Comparison of ENCODE assay signal across 29 cellular contexts in genomic region chr2:100426384-100426720, GRCh38. TPM values are rescaled to one million over a fixed set of nuclear protein-coding genes. Genes with fewer than 3 reads are reported as not detected.
"Had no signal": no experiment of that assay in that cellular context is flagged by ENCODE, and none has a peak within 500 bp of the region (broad histone marks: within the 10 kb centered on the region; RNA-seq: fewer than 3 reads in every experiment).

No MANE protein-coding gene starts in this region.

- H2AFZ ChIP-seq: parathyroid adenoma had no signal

- H3K9me3 ChIP-seq: gastrocnemius medialis, lower lobe of right lung, sigmoid colon, testis, tibial artery had no signal

- H3K4me1 ChIP-seq: gastrocnemius medialis, lower lobe of right lung, parathyroid adenoma, testis had no signal

- H3K36me3 ChIP-seq: gastrocnemius medialis, lower lobe of right lung, sigmoid colon, tibial artery had no signal

- H3K4me3 ChIP-seq: coronary artery, gastrocnemius medialis, lower lobe of right lung, sigmoid colon, testis, tibial artery had no signal

- H3K27me3 ChIP-seq: gastrocnemius medialis, sigmoid colon, testis, tibial artery had no signal

- FAIRE-seq: keratinocyte had no signal

- H3K9ac ChIP-seq: parathyroid adenoma had no signal

- H3K9me3 Mint-ChIP-seq: natural killer cell, type B pancreatic cell had no signal

- DNase-seq: effector CD4-positive, alpha-beta T cell; foreskin fibroblast; gastrocnemius medialis; head of caudate nucleus; left ventricle myocardium superior; lower lobe of right lung; natural killer cell; sigmoid colon; stimulated activated CD4-positive, alpha-beta T cell treated with anti-CD3 and anti-CD28 coated beads, Interleukin-2, amount 100 ng/mL, for 24 hours; stimulated activated CD4-positive, alpha-beta T cell treated with anti-CD3 and anti-CD28 coated beads, Interleukin-4, amount 100 ng/mL, for 24 hours; stimulated activated naive CD8-positive, alpha-beta T cell treated with anti-CD3 and anti-CD28 coated beads, Interleukin-15, Interleukin-2, amounts not matched to agents 100 U/mL and 50 U/mL, for 24 hours; substantia nigra; testis; tibial artery had no signal

- H3K27ac ChIP-seq: coronary artery, gastrocnemius medialis, lower lobe of right lung, parathyroid adenoma, testis, tibial artery had no signal

- H3K36me3 Mint-ChIP-seq: natural killer cell; stimulated activated memory B cell treated with anti-CD40 and anti-IgM and Interleukin-4, amounts not matched to agents 10 μg/mL and 1 μg/mL and 100 μg/mL, for 72 hours; type B pancreatic cell had no signal

- H3K79me2 ChIP-seq: parathyroid adenoma had no signal

- ATAC-seq: gastrocnemius medialis; left ventricle myocardium superior; natural killer cell; stimulated activated memory B cell treated with anti-CD40 and anti-IgM and Interleukin-4, amounts not matched to agents 10 μg/mL and 1 μg/mL and 100 μg/mL, for 72 hours; stimulated activated naive CD8-positive, alpha-beta T cell treated with anti-CD3 and anti-CD28 coated beads, Interleukin-15, Interleukin-2, amounts not matched to agents 100 U/mL and 50 U/mL, for 24 hours had no signal

- H3K4me1 Mint-ChIP-seq: neural crest cell had no signal

- H3K27ac Mint-ChIP-seq: natural killer cell; progenitor cell of endocrine pancreas; stimulated activated memory B cell treated with anti-CD40 and anti-IgM and Interleukin-4, amounts not matched to agents 10 μg/mL and 1 μg/mL and 100 μg/mL, for 72 hours; type B pancreatic cell had no signal

- H3K4me3 Mint-ChIP-seq: natural killer cell; neural crest cell; stimulated activated memory B cell treated with anti-CD40 and anti-IgM and Interleukin-4, amounts not matched to agents 10 μg/mL and 1 μg/mL and 100 μg/mL, for 72 hours; type B pancreatic cell had no signal

RNA-seq across cellular contexts. Expression of gene NMS, which starts 43.9 kb away (rescaled TPM):
- total RNA-seq: chondrocyte, dermis microvascular lymphatic vessel endothelial cell, gastrocnemius medialis, glomerular endothelial cell, left ventricle myocardium superior, lower lobe of right lung, mononuclear cell, natural killer cell, neural crest cell, osteoblast, progenitor cell of endocrine pancreas, sigmoid colon, skeletal muscle tissue, testis, urinary bladder had no signal
- polyA plus RNA-seq: esophagus, keratinocyte, sigmoid colon, urinary bladder had no signal
